In the genomic region with DNA sequence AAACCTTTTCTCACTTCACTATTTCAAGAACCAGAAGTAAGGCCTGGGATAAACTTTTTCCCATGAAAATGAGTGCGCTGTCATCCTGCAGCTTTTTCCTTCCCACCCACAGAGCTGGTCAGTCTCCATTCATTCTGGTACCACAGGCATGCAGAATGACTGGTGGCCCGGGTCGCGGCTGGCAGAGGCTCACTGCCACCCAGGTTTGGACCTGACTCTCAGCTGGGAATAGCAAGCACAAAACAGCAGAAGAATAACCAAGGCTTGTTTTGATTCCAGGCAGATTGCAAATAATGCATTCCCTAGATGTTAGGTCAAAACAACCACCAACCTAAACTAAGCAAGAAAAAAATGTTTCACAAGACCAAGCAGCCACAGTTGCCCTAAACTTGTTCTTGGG, we compare ENCODE assay signal across 24 cellular contexts.
DNase-seq lines count a peak whose midpoint lies in the region; ATAC-seq, FAIRE-seq and TF ChIP-seq lines count a peak whose summit lies in the region.
"Had no signal": no experiment of that assay in that cellular context is flagged by ENCODE, and none has a peak within 500 bp of the region (broad histone marks: within the 10 kb centered on the region; RNA-seq: fewer than 3 reads in every experiment).

No MANE protein-coding gene starts in this region.

- H3K27ac Mint-ChIP-seq in HFFc6: no peak overlapping the region
- no peak overlapping the region for H3K27ac Mint-ChIP-seq in natural killer cell
- H3K27ac Mint-ChIP-seq: effector memory CD8-positive, alpha-beta T cell; stimulated activated naive CD8-positive, alpha-beta T cell treated with anti-CD3 and anti-CD28 coated beads, Interleukin-15, Interleukin-2, amounts not matched to agents 100 ng/mL and 50 ng/mL, for 24 hours had no signal

- H3K4me3 ChIP-seq in AG04449 (ENCODE audit: low read depth, low read length) (no peak overlapping the region), bronchial epithelial cell (ENCODE audit: low read depth, low read length) (no peak overlapping the region)
- H3K4me3 ChIP-seq: adrenal gland, smooth muscle cell, tibial nerve had no signal

- peaks cover 16% of the 10 kb centered on the region for H3K4me1 Mint-ChIP-seq in HFFc6 (ENCODE audit: low read depth)
- no peaks in the 10 kb centered on the region for H3K4me1 Mint-ChIP-seq in natural killer cell

- H3K27ac ChIP-seq in foreskin keratinocyte: no peak overlapping the region
- H3K27ac ChIP-seq: adrenal gland, tibial nerve, VCaP had no signal

- peak; percentile 53 for DNase-seq in AG04449 (ENCODE audit: low read depth, low spot score)
- DNase-seq in HFFc6: peak; percentile 44
- peak; percentile 24 for DNase-seq in bronchial epithelial cell (ENCODE audit: low read depth)
- DNase-seq in foreskin keratinocyte: peak; percentile 20 to 56
- no peak for DNase-seq in natural killer cell
- no peak for DNase-seq in NCI-H1105 treated with DMSO at 0.1 percent for 48 hours (lab: John Stamatoyannopoulos, UW)
- DNase-seq in SIG-M5 treated with dmso at 0.1 percent for 504 hours (lab: John Stamatoyannopoulos, UW; ENCODE audit: unreplicated experiment): no peak
- DNase-seq: activated gamma-delta T cell; adrenal gland; C1 segment of cervical spinal cord; effector memory CD8-positive, alpha-beta T cell; hippocampal formation; islet precursor cell; NCI-H187; NCI-H2227 treated with DMSO at 0.1 percent for 48 hours; NCI-H82; SIG-M5; stimulated activated CD4-positive, alpha-beta T cell treated with anti-CD3 and anti-CD28 coated beads, Interleukin-4, amount 100 ng/mL, for 1 hour had no signal

- FAIRE-seq in bronchial epithelial cell (lab: Jason Lieb, UNC): no peak
- FAIRE-seq: D721Med had no signal

- intact Hi-C loops in natural killer cell (cut with micrococcal nuclease): no loop called here

- H3K4me1 ChIP-seq in foreskin keratinocyte: no peaks in the 10 kb centered on the region
- H3K4me1 ChIP-seq: adrenal gland, tibial nerve had no signal

- TF ChIP-seq CTCF in AG04449 (IDR thresholded peaks at IDR 0.05; ENCODE audit: insufficient read depth, low read length, missing control alignments): no peak
- no peak for TF ChIP-seq CTCF in HFFc6 (IDR thresholded peaks at IDR 0.05)
- TF ChIP-seq CTCF in bronchial epithelial cell (IDR thresholded peaks at IDR 0.05; ENCODE audit: insufficient read depth, low read length, severe bottlenecking): no peak
- no peak for TF ChIP-seq CTCF in foreskin keratinocyte (conservative IDR thresholded peaks at IDR 0.05)
- no peak for TF ChIP-seq CTCF in natural killer cell (IDR thresholded peaks at IDR 0.05)

- H3K36me3 ChIP-seq in bronchial epithelial cell (ENCODE audit: control insufficient read depth, insufficient read depth, low read length): no peaks in the 10 kb centered on the region
- H3K36me3 ChIP-seq: adrenal gland, tibial nerve had no signal

- POLR2A ChIA-PET in AG04449 (lab: Yijun Ruan, JAX): no interaction called here

- H3K36me3 Mint-ChIP-seq in HFFc6 (ENCODE audit: low read depth) (no peaks in the 10 kb centered on the region), natural killer cell (peaks cover 6% of the 10 kb centered on the region)

- H3K27me3 ChIP-seq in bronchial epithelial cell (ENCODE audit: control insufficient read depth, insufficient read depth, low read length) (no peaks in the 10 kb centered on the region), foreskin keratinocyte (no peaks in the 10 kb centered on the region)
- H3K27me3 ChIP-seq: adrenal gland, tibial nerve had no signal

- no peaks in the 10 kb centered on the region; the same call in 1 of the 2 replicates for H3K27me3 Mint-ChIP-seq in HFFc6 (ENCODE audit: insufficient read depth)
- H3K27me3 Mint-ChIP-seq in natural killer cell (ENCODE audit: low read depth in 2 of 2): peaks cover 6 to 59% of the 10 kb centered on the region in 2 donors

- H3K9me3 Mint-ChIP-seq in HFFc6 (no peaks in the 10 kb centered on the region), natural killer cell (peaks cover 0 to 3% of the 10 kb centered on the region in 2 donors)
- H3K9me3 Mint-ChIP-seq: stimulated activated naive CD8-positive, alpha-beta T cell treated with anti-CD3 and anti-CD28 coated beads, Interleukin-15, Interleukin-2, amounts not matched to agents 100 ng/mL and 50 ng/mL, for 24 hours had no signal

- H3K4me3 Mint-ChIP-seq in HFFc6 (no peak overlapping the region), natural killer cell (no peak overlapping the region)
- H3K4me3 Mint-ChIP-seq: effector memory CD8-positive, alpha-beta T cell; stimulated activated naive CD8-positive, alpha-beta T cell treated with anti-CD3 and anti-CD28 coated beads, Interleukin-15, Interleukin-2, amounts not matched to agents 100 ng/mL and 50 ng/mL, for 24 hours had no signal

- ATAC-seq in foreskin keratinocyte (no peak), natural killer cell (no peak), HG02678 (IDR thresholded peaks at IDR 0.05; ENCODE audit: unreplicated experiment) (no peak)
- ATAC-seq: effector memory CD8-positive, alpha-beta T cell had no signal

- CTCF ChIA-PET in AG04449 (lab: Yijun Ruan, JAX): interaction anchor here (1.2 kb wide), 1 partner anchor 10 kb away, joined by 3 read pairs; no protein-coding TSS in a partner anchor

Comparison
In these comparisons a context has a peak if more than half of its experiments do, and no peak if none do; other contexts are left out.
1. DNase-seq: peak in AG04449 (single experiment), HFFc6 (single experiment), bronchial epithelial cell (single experiment) and foreskin keratinocyte (2 of 2); none in natural killer cell (single experiment), NCI-H1105 treated with DMSO at 0.1 percent for 48 hours (single experiment) and SIG-M5 treated with dmso at 0.1 percent for 504 hours (single experiment).